8 cellular contexts compared by ENCODE assay signal in genomic region chr5:73497537-73498056, GRCh38. TPM values are rescaled to one million over a fixed set of nuclear protein-coding genes. Genes with fewer than 3 reads are reported as not detected.
A peak's percentile ranks its signal among the peaks of the same experiment; 100 is the strongest.
DNase-seq lines count a peak whose midpoint lies in the region; ATAC-seq and TF ChIP-seq lines count a peak whose summit lies in the region.

No MANE protein-coding gene starts in this region.

- no peak for TF ChIP-seq EP300 in stomach (IDR thresholded peaks at IDR 0.05)

- peaks cover 24% of the 10 kb centered on the region for H3K36me3 Mint-ChIP-seq in activated CD8-positive, alpha-beta memory T cell treated with anti-CD3 and anti-CD28 coated beads, Interleukin-2, amount 10 ng/mL, durations not matched to agents 7 days and 5 days
- peaks cover 35% of the 10 kb centered on the region for H3K36me3 Mint-ChIP-seq in activated T-helper 1 cell treated with anti-CD3 and anti-CD28 coated beads, Interleukin-12 subunit alpha, Interleukin-12 subunit beta, Interleukin-2, Interleukin-4 antibody, amounts not matched to agents 30 ng/mL and 10 ng/mL and 1 ng/mL, durations not matched to agents 14 hours and 24 hours and 36 hours (ENCODE audit: low read depth)

- H3K36me3 ChIP-seq in iPS-18a (ENCODE audit: control insufficient read depth, low read depth, low read length) (peaks cover 31% of the 10 kb centered on the region), stomach (peaks cover 5 to 23% (median 19%) of the 10 kb centered on the region in 4 donors)

- no peak for TF ChIP-seq POLR2A in stomach (IDR thresholded peaks at IDR 0.05)

- CTCF ChIA-PET in activated CD8-positive, alpha-beta memory T cell treated with anti-CD3 and anti-CD28 coated beads, Interleukin-2, amount 10 ng/mL, durations not matched to agents 7 days and 5 days (lab: Charles Lee), result interaction anchor here (1.0 to 6.5 kb wide), 3 partner anchors 14 to 94 kb away, joined by 3 to 33 read pairs (median 5); no protein-coding TSS in a partner anchor

- no peaks in the 10 kb centered on the region for H3K9me3 Mint-ChIP-seq in activated CD8-positive, alpha-beta memory T cell treated with anti-CD3 and anti-CD28 coated beads, Interleukin-2, amount 10 ng/mL, durations not matched to agents 7 days and 5 days (ENCODE audit: low read depth)
- no peaks in the 10 kb centered on the region for H3K9me3 Mint-ChIP-seq in activated T-helper 1 cell treated with anti-CD3 and anti-CD28 coated beads, Interleukin-12 subunit alpha, Interleukin-12 subunit beta, Interleukin-2, Interleukin-4 antibody, amounts not matched to agents 30 ng/mL and 10 ng/mL and 1 ng/mL, durations not matched to agents 14 hours and 24 hours and 36 hours

- H3K27ac Mint-ChIP-seq in activated CD8-positive, alpha-beta memory T cell treated with anti-CD3 and anti-CD28 coated beads, Interleukin-2, amount 10 ng/mL, durations not matched to agents 7 days and 5 days, result peak overlapping the region; percentile 98
- H3K27ac Mint-ChIP-seq in activated T-helper 1 cell treated with anti-CD3 and anti-CD28 coated beads, Interleukin-12 subunit alpha, Interleukin-12 subunit beta, Interleukin-2, Interleukin-4 antibody, amounts not matched to agents 30 ng/mL and 10 ng/mL and 1 ng/mL, durations not matched to agents 14 hours and 24 hours and 36 hours, result peak overlapping the region; percentile 99

- H3K27ac ChIP-seq in iPS-18a (ENCODE audit: low read length) (peak overlapping the region; percentile 91), stomach (peak overlapping the region; percentile 92 to 98 (median 94))

- no peaks in the 10 kb centered on the region for H3K27me3 ChIP-seq in iPS-18a (ENCODE audit: control insufficient read depth, insufficient read depth, low read length)
- H3K27me3 ChIP-seq in stomach, result no peaks in the 10 kb centered on the region

- peaks cover 13% of the 10 kb centered on the region for H3K27me3 Mint-ChIP-seq in activated CD8-positive, alpha-beta memory T cell treated with anti-CD3 and anti-CD28 coated beads, Interleukin-2, amount 10 ng/mL, durations not matched to agents 7 days and 5 days
- H3K27me3 Mint-ChIP-seq in activated T-helper 1 cell treated with anti-CD3 and anti-CD28 coated beads, Interleukin-12 subunit alpha, Interleukin-12 subunit beta, Interleukin-2, Interleukin-4 antibody, amounts not matched to agents 30 ng/mL and 10 ng/mL and 1 ng/mL, durations not matched to agents 14 hours and 24 hours and 36 hours (ENCODE audit: insufficient read depth), result peaks cover 18% of the 10 kb centered on the region

- H3K4me1 ChIP-seq in iPS-18a (ENCODE audit: control insufficient read depth, low read depth, low read length), result peaks cover 35% of the 10 kb centered on the region
- peaks cover 27 to 60% (median 42%) of the 10 kb centered on the region in 4 donors for H3K4me1 ChIP-seq in stomach

- ATAC-seq in activated CD8-positive, alpha-beta memory T cell treated with anti-CD3 and anti-CD28 coated beads, Interleukin-2, amount 10 ng/mL, durations not matched to agents 7 days and 5 days, result no peak

- no peak for DNase-seq in activated CD8-positive, alpha-beta memory T cell treated with anti-CD3 and anti-CD28 coated beads, Interleukin-2, amount 10 ng/mL, durations not matched to agents 7 days and 5 days
- no peak for DNase-seq in activated CD8-positive, alpha-beta memory T cell treated with anti-CD3 and anti-CD28 coated beads for 24 hours
- DNase-seq in activated T-helper 1 cell treated with anti-CD3 and anti-CD28 coated beads, Interleukin-12 subunit alpha, Interleukin-12 subunit beta, Interleukin-2, Interleukin-4 antibody, amounts not matched to agents 30 ng/mL and 10 ng/mL and 1 ng/mL, durations not matched to agents 14 hours and 24 hours and 36 hours (ENCODE audit: low spot score), result no peak
- DNase-seq in stomach (no peak), NCI-H2227 (lab: John Stamatoyannopoulos, UW; ENCODE audit: unreplicated experiment) (no peak), HCEC 1CT (no peak)
- DNase-seq in effector CD8-positive, alpha-beta T cell (lab: John Stamatoyannopoulos, UW), result no peak

- H3K4me3 ChIP-seq in iPS-18a (ENCODE audit: low read length), result peak overlapping the region; percentile 93
- H3K4me3 ChIP-seq in stomach, result peak overlapping the region; percentile 77 to 95 (median 93)

- intact Hi-C loops in activated T-helper 1 cell treated with anti-CD3 and anti-CD28 coated beads, Interleukin-12 subunit alpha, Interleukin-12 subunit beta, Interleukin-2, Interleukin-4 antibody, amounts not matched to agents 30 ng/mL and 10 ng/mL and 1 ng/mL, durations not matched to agents 14 hours and 24 hours and 36 hours (cut with micrococcal nuclease), result loop anchor here (1.0 to 10.0 kb wide), 7 partner anchors 22 to 1269 kb away; partner anchors contain the start of genes ANKRA2, GFM2, MRPS27 and NSA2
- intact Hi-C loops in stomach (cut with DNase I; ENCODE audit: low total_unique reads), result no loop called here

- H3K4me3 Mint-ChIP-seq in activated CD8-positive, alpha-beta memory T cell treated with anti-CD3 and anti-CD28 coated beads, Interleukin-2, amount 10 ng/mL, durations not matched to agents 7 days and 5 days, result peak overlapping the region; percentile 95
- H3K4me3 Mint-ChIP-seq in activated T-helper 1 cell treated with anti-CD3 and anti-CD28 coated beads, Interleukin-12 subunit alpha, Interleukin-12 subunit beta, Interleukin-2, Interleukin-4 antibody, amounts not matched to agents 30 ng/mL and 10 ng/mL and 1 ng/mL, durations not matched to agents 14 hours and 24 hours and 36 hours, result peak overlapping the region; percentile 99

- H3K4me1 Mint-ChIP-seq in activated CD8-positive, alpha-beta memory T cell treated with anti-CD3 and anti-CD28 coated beads, Interleukin-2, amount 10 ng/mL, durations not matched to agents 7 days and 5 days, result peaks cover 38% of the 10 kb centered on the region
- H3K4me1 Mint-ChIP-seq in activated T-helper 1 cell treated with anti-CD3 and anti-CD28 coated beads, Interleukin-12 subunit alpha, Interleukin-12 subunit beta, Interleukin-2, Interleukin-4 antibody, amounts not matched to agents 30 ng/mL and 10 ng/mL and 1 ng/mL, durations not matched to agents 14 hours and 24 hours and 36 hours (ENCODE audit: low read depth), result peaks cover 39% of the 10 kb centered on the region

- H3K9ac ChIP-seq in iPS-18a (ENCODE audit: low read length), result peak overlapping the region; percentile 95

- no peak for TF ChIP-seq CTCF in stomach (IDR thresholded peaks at IDR 0.05)

- H3K9me3 ChIP-seq in iPS-18a (ENCODE audit: control insufficient read depth, low read depth, low read length) (no peaks in the 10 kb centered on the region), stomach (no peaks in the 10 kb centered on the region)

- WGBS in stomach, 5 donors, result 29 to 44% (median 40%) methylated on average over 15 of the region's 15 CpGs

RNA-seq across cellular contexts. Expression of gene BTF3, which starts 0.6 kb away (rescaled TPM):
- total RNA-seq in activated CD8-positive, alpha-beta memory T cell treated with anti-CD3 and anti-CD28 coated beads, Interleukin-2, amount 10 ng/mL, durations not matched to agents 7 days and 5 days, result 100 to 1,000 TPM; 601 to 785 TPM
- 913 and 929 TPM in 2 replicates for total RNA-seq in activated T-helper 1 cell treated with anti-CD3 and anti-CD28 coated beads, Interleukin-12 subunit alpha, Interleukin-12 subunit beta, Interleukin-2, Interleukin-4 antibody, amounts not matched to agents 30 ng/mL and 10 ng/mL and 1 ng/mL, durations not matched to agents 14 hours and 24 hours and 36 hours
- total RNA-seq in stomach, result 100 to 1,000 TPM; 154 to 498 (median 339) TPM
- polyA plus RNA-seq in stomach, result 1,000 to 10,000 TPM in 1 of 3 donors, 100 to 1,000 TPM in 2; 692 to 1,046 (median 765) TPM

RNA-seq across cellular contexts. Expression of gene FOXD1, which starts 49.0 kb away (rescaled TPM):
- under 1 TPM; 0.23 to 0.59 TPM for total RNA-seq in activated CD8-positive, alpha-beta memory T cell treated with anti-CD3 and anti-CD28 coated beads, Interleukin-2, amount 10 ng/mL, durations not matched to agents 7 days and 5 days
- total RNA-seq in activated T-helper 1 cell treated with anti-CD3 and anti-CD28 coated beads, Interleukin-12 subunit alpha, Interleukin-12 subunit beta, Interleukin-2, Interleukin-4 antibody, amounts not matched to agents 30 ng/mL and 10 ng/mL and 1 ng/mL, durations not matched to agents 14 hours and 24 hours and 36 hours, result 0.13 and 0.15 TPM in 2 replicates
- under 1 TPM in 1 of 5 donors, not detected in 4; 0.18 TPM for total RNA-seq in stomach
- polyA plus RNA-seq in stomach, result under 1 TPM in 2 of 3 donors, not detected in 1; 0.19 to 0.28 TPM
